Comparison of ENCODE assay signal across 1 cellular context in genomic region chr2:10036095-10036879, GRCh38.
TF ChIP-seq lines count a peak whose summit lies in the region.

No MANE protein-coding gene starts in this region.

TF ChIP-seq in GM23338, 12 proteins besides CTCF, POLR2A, EP300 and RAD21 (continued from another document):
- TF ChIP-seq, protein P1, sequence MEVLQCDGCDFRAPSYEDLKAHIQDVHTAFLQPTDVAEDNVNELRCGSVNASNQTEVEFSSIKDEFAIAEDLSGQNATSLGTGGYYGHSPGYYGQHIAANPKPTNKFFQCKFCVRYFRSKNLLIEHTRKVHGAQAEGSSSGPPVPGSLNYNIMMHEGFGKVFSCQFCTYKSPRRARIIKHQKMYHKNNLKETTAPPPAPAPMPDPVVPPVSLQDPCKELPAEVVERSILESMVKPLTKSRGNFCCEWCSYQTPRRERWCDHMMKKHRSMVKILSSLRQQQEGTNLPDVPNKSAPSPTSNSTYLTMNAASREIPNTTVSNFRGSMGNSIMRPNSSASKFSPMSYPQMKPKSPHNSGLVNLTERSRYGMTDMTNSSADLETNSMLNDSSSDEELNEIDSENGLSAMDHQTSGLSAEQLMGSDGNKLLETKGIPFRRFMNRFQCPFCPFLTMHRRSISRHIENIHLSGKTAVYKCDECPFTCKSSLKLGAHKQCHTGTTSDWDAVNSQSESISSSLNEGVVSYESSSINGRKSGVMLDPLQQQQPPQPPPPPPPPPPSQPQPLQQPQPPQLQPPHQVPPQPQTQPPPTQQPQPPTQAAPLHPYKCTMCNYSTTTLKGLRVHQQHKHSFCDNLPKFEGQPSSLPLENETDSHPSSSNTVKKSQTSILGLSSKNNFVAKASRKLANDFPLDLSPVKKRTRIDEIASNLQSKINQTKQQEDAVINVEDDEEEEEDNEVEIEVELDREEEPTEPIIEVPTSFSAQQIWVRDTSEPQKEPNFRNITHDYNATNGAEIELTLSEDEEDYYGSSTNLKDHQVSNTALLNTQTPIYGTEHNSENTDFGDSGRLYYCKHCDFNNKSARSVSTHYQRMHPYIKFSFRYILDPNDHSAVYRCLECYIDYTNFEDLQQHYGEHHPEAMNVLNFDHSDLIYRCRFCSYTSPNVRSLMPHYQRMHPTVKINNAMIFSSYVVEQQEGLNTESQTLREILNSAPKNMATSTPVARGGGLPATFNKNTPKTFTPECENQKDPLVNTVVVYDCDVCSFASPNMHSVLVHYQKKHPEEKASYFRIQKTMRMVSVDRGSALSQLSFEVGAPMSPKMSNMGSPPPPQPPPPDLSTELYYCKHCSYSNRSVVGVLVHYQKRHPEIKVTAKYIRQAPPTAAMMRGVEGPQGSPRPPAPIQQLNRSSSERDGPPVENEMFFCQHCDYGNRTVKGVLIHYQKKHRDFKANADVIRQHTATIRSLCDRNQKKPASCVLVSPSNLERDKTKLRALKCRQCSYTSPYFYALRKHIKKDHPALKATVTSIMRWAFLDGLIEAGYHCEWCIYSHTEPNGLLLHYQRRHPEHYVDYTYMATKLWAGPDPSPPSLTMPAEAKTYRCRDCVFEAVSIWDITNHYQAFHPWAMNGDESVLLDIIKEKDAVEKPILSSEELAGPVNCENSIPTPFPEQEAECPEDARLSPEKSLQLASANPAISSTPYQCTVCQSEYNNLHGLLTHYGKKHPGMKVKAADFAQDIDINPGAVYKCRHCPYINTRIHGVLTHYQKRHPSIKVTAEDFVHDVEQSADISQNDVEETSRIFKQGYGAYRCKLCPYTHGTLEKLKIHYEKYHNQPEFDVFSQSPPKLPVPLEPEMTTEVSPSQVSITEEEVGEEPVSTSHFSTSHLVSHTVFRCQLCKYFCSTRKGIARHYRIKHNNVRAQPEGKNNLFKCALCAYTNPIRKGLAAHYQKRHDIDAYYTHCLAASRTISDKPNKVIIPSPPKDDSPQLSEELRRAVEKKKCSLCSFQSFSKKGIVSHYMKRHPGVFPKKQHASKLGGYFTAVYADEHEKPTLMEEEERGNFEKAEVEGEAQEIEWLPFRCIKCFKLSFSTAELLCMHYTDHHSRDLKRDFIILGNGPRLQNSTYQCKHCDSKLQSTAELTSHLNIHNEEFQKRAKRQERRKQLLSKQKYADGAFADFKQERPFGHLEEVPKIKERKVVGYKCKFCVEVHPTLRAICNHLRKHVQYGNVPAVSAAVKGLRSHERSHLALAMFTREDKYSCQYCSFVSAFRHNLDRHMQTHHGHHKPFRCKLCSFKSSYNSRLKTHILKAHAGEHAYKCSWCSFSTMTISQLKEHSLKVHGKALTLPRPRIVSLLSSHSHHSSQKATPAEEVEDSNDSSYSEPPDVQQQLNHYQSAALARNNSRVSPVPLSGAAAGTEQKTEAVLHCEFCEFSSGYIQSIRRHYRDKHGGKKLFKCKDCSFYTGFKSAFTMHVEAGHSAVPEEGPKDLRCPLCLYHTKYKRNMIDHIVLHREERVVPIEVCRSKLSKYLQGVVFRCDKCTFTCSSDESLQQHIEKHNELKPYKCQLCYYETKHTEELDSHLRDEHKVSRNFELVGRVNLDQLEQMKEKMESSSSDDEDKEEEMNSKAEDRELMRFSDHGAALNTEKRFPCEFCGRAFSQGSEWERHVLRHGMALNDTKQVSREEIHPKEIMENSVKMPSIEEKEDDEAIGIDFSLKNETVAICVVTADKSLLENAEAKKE (CRISPR knock-in tag; IDR thresholded peaks at IDR 0.05) = no peak
- TF ChIP-seq CREB1 (CRISPR knock-in tag; IDR thresholded peaks at IDR 0.05; ENCODE audit: low read depth) (no peak), ZNF331 (CRISPR knock-in tag; IDR thresholded peaks at IDR 0.05; ENCODE audit: low read depth) (no peak), EZH2 (IDR thresholded peaks at IDR 0.05; ENCODE audit: low read depth, unreplicated experiment) (no peak), JUNB (IDR thresholded peaks at IDR 0.05; ENCODE audit: unreplicated experiment) (no peak), EZH2phosphoT487 (IDR thresholded peaks at IDR 0.05; ENCODE audit: unreplicated experiment) (no peak), REST (IDR thresholded peaks at IDR 0.05; ENCODE audit: unreplicated experiment) (no peak), STAT1 (IDR thresholded peaks at IDR 0.05; ENCODE audit: unreplicated experiment) (no peak), POLR2AphosphoS5 (IDR thresholded peaks at IDR 0.05; ENCODE audit: low read depth) (no peak), NANOG (IDR thresholded peaks at IDR 0.05; ENCODE audit: borderline replicate concordance) (no peak)
- TF ChIP-seq, protein P2, sequence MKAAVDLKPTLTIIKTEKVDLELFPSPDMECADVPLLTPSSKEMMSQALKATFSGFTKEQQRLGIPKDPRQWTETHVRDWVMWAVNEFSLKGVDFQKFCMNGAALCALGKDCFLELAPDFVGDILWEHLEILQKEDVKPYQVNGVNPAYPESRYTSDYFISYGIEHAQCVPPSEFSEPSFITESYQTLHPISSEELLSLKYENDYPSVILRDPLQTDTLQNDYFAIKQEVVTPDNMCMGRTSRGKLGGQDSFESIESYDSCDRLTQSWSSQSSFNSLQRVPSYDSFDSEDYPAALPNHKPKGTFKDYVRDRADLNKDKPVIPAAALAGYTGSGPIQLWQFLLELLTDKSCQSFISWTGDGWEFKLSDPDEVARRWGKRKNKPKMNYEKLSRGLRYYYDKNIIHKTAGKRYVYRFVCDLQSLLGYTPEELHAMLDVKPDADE (IDR thresholded peaks at IDR 0.05) = no peak
